8 cellular contexts compared by ENCODE assay signal in genomic region chr1:24586970-24587820, GRCh38. TPM values are rescaled to one million over a fixed set of nuclear protein-coding genes. Genes with fewer than 3 reads are reported as not detected.
DNase-seq lines count a peak whose midpoint lies in the region; ATAC-seq, FAIRE-seq and TF ChIP-seq lines count a peak whose summit lies in the region.

No MANE protein-coding gene starts in this region.

- no peaks in the 10 kb centered on the region for H3K79me1 ChIP-seq in H1 (ENCODE audit: low read depth, low read length)

- CTCF ChIA-PET in CD4-positive, alpha-beta memory T cell (lab: Charles Lee; ENCODE audit: partially characterized antibody): interaction anchor here (0.5 to 6.0 kb wide), 72 partner anchors 9 to 755 kb away, joined by 3 to 129 read pairs (median 5); partner anchors contain the start of genes NIPAL3, RCAN3, SRRM1 and STPG1
- CTCF ChIA-PET in H1 (lab: Charles Lee; ENCODE audit: partially characterized antibody): interaction anchor here (0.7 to 7.5 kb wide), 61 partner anchors 7 to 496 kb away, joined by 3 to 53 read pairs (median 4); partner anchors contain the start of genes NIPAL3 and STPG1

- peak overlapping the region in 6 of 7 donors; percentile 53 to 89 (median 80) for H3K27ac Mint-ChIP-seq in CD4-positive, alpha-beta memory T cell
- H3K27ac Mint-ChIP-seq in HFFc6: no peak overlapping the region

- H2BK15ac ChIP-seq in H1 (ENCODE audit: low read length): no peak overlapping the region

- TF ChIP-seq EP300 in H1 (IDR thresholded peaks at IDR 0.05; ENCODE audit: borderline replicate concordance in 1 of 2, low read depth in 2 of 2, low read length in 2 of 2): no peak

- H4K91ac ChIP-seq in H1 (replicated peaks; ENCODE audit: insufficient read length, low read length): no peak overlapping the region

- H3K4ac ChIP-seq in H1 (replicated peaks; ENCODE audit: insufficient read length, low read depth, low read length): no peak overlapping the region

- peaks cover 5% of the 10 kb centered on the region for H3K4me1 ChIP-seq in CD4-positive, alpha-beta memory T cell (ENCODE audit: insufficient read depth, low read length)
- no peaks in the 10 kb centered on the region for H3K4me1 ChIP-seq in H1 (replicated peaks in 1 of 4; ENCODE audit: control insufficient read depth in 3 of 4, insufficient read depth in 4 of 4, low read length in 3 of 4)

- H2BK20ac ChIP-seq in H1 (ENCODE audit: low read length): no peak overlapping the region

- no peak overlapping the region for H4K5ac ChIP-seq in H1 (ENCODE audit: insufficient read length, low read depth, low read length)

- H3K4me3 ChIP-seq in CD4-positive, alpha-beta memory T cell (ENCODE audit: low read length in 2 of 2): no peak overlapping the region
- no peak overlapping the region for H3K4me3 ChIP-seq in H1 (ENCODE audit: extremely low read depth in 1 of 4, insufficient read depth in 2 of 4, low read depth in 3 of 4, low read length in 4 of 4)

- TF ChIP-seq POLR2A in H1 (IDR thresholded peaks at IDR 0.05; ENCODE audit: control extremely low read depth in 1 of 2, low read depth in 2 of 2, low read length in 2 of 2): no peak

- POLR2A ChIA-PET in CD4-positive, alpha-beta memory T cell (lab: Charles Lee; ENCODE audit: partially characterized antibody): interaction anchor here (0.9 to 2.3 kb wide), 14 partner anchors 46 to 388 kb away, joined by 3 to 34 read pairs (median 4); partner anchors contain the start of genes NIPAL3 and RCAN3
- POLR2A ChIA-PET in H1 (lab: Charles Lee; ENCODE audit: partially characterized antibody): no interaction called here

- no peaks in the 10 kb centered on the region for H3K79me2 ChIP-seq in H1 (ENCODE audit: control insufficient read depth in 1 of 2, insufficient read depth in 2 of 2, low read length in 2 of 2)

- peak; percentile 69 to 78 (median 74) for DNase-seq in CD4-positive, alpha-beta memory T cell
- DNase-seq in HFFc6 (peak; percentile 53), NCI-H510A treated with DMSO at 0.1 percent for 48 hours (lab: John Stamatoyannopoulos, UW) (peak; percentile 47), H1 (ENCODE audit: low read depth in 1 of 2, low spot score in 2 of 2) (no peak), midbrain (lab: John Stamatoyannopoulos, UW) (peak; percentile 54), stromal cell of bone marrow (ENCODE audit: low read depth) (peak; percentile 21)
- DNase-seq in activated CD4-positive, alpha-beta T cell treated with anti-CD3 and anti-CD28 coated beads for 48 hours: peak; percentile 54

- no peaks in the 10 kb centered on the region for H3K9me3 Mint-ChIP-seq in CD4-positive, alpha-beta memory T cell
- peaks cover 3% of the 10 kb centered on the region for H3K9me3 Mint-ChIP-seq in HFFc6

- peak overlapping the region; percentile 94; the same call in 1 of the 2 replicates for H2AFZ ChIP-seq in H1 (ENCODE audit: low read length)

- no peak overlapping the region for H3K4me2 ChIP-seq in H1 (ENCODE audit: insufficient read depth in 1 of 2, low read depth in 2 of 2, low read length in 2 of 2)

- no peaks in the 10 kb centered on the region for H3K36me3 ChIP-seq in CD4-positive, alpha-beta memory T cell (ENCODE audit: insufficient read depth, low read length)
- H3K36me3 ChIP-seq in H1 (ENCODE audit: control insufficient read depth in 2 of 4, insufficient read depth in 4 of 4, low read length in 3 of 4): no peaks in the 10 kb centered on the region

- peak overlapping the region in 1 of 8 donors; percentile 46 for H3K4me3 Mint-ChIP-seq in CD4-positive, alpha-beta memory T cell
- no peak overlapping the region for H3K4me3 Mint-ChIP-seq in HFFc6

- intact Hi-C loops in CD4-positive, alpha-beta memory T cell (cut with micrococcal nuclease): loop anchor here (1.0 to 5.0 kb wide), 8 partner anchors 45 to 388 kb away; partner anchors contain the start of genes NIPAL3 and RCAN3

- no peak overlapping the region for H3K9ac ChIP-seq in H1 (replicated peaks in 1 of 4; ENCODE audit: extremely low read depth in 1 of 4, low read depth in 3 of 4, low read length in 3 of 4)

- 43% methylated on average over 9 of the region's 9 CpGs; no CpG with 5 or more reads in 1 of the 2 experiments for WGBS in H1 (ENCODE audit: extremely low coverage in 1 of 2, insufficient coverage in 1 of 2, insufficient read length in 1 of 2, insufficient replicate concordance in 2 of 2, low coverage in 1 of 2, low lambda C conversion rate in 2 of 2, missing lambda C conversion rate in 1 of 2), 2 experiments

- peak; percentile 97 for FAIRE-seq in H1 (lab: Jason Lieb, UNC)

- no peak overlapping the region for H2BK120ac ChIP-seq in H1 (replicated peaks; ENCODE audit: low read depth, low read length)

- H3K14ac ChIP-seq in H1 (ENCODE audit: insufficient read length): no peak overlapping the region

- peaks cover 0 to 9% (median 6%) of the 10 kb centered on the region in 4 donors for H3K4me1 Mint-ChIP-seq in CD4-positive, alpha-beta memory T cell
- H3K4me1 Mint-ChIP-seq in HFFc6 (ENCODE audit: low read depth): no peaks in the 10 kb centered on the region; the same call in 1 of the 2 replicates

- TF ChIP-seq RAD21 in H1 (IDR thresholded peaks at IDR 0.05 in 1 of 2, conservative IDR thresholded peaks at IDR 0.05 in 1 of 2; ENCODE audit: low read depth in 2 of 2, low read length in 2 of 2): peak; percentile 72 to 76

- H3K27me3 Mint-ChIP-seq in CD4-positive, alpha-beta memory T cell: peaks cover 0 to 1% of the 10 kb centered on the region in 2 donors
- peaks cover 50% of the 10 kb centered on the region for H3K27me3 Mint-ChIP-seq in HFFc6 (ENCODE audit: insufficient read depth)

- H3K23ac ChIP-seq in H1 (ENCODE audit: insufficient read length): no peak overlapping the region

- peak; percentile 87 for TF ChIP-seq CTCF in HFFc6 (IDR thresholded peaks at IDR 0.05)
- TF ChIP-seq CTCF in H1 (IDR thresholded peaks at IDR 0.05; ENCODE audit: control extremely low read depth in 1 of 3, insufficient read depth in 1 of 3, low read depth in 1 of 3, low read length in 3 of 3): peak; percentile 10 to 91 (median 74)

- H3K18ac ChIP-seq in H1 (ENCODE audit: extremely low read depth, low read length): no peak overlapping the region

- H4K20me1 ChIP-seq in H1 (replicated peaks in 1 of 2; ENCODE audit: control insufficient read depth in 1 of 2, insufficient read depth in 2 of 2, low read length in 2 of 2): no peaks in the 10 kb centered on the region

- H4K8ac ChIP-seq in H1 (ENCODE audit: extremely low read depth, insufficient read depth, low read length): no peak overlapping the region

- H3K23me2 ChIP-seq in H1 (ENCODE audit: low read depth, low read length): no peaks in the 10 kb centered on the region

- H3K27ac ChIP-seq in CD4-positive, alpha-beta memory T cell (ENCODE audit: low read depth, low read length): no peak overlapping the region
- no peak overlapping the region for H3K27ac ChIP-seq in H1 (ENCODE audit: low read depth, low read length)

- ATAC-seq in HG03439 (IDR thresholded peaks at IDR 0.05; ENCODE audit: unreplicated experiment): no peak

- no peaks in the 10 kb centered on the region for H3K36me3 Mint-ChIP-seq in CD4-positive, alpha-beta memory T cell
- peaks cover 3% of the 10 kb centered on the region; the same call in 1 of the 2 replicates for H3K36me3 Mint-ChIP-seq in HFFc6 (ENCODE audit: low read depth)

- H2AK5ac ChIP-seq in H1 (ENCODE audit: low read depth, low read length): no peak overlapping the region

- H3K9me3 ChIP-seq in CD4-positive, alpha-beta memory T cell (ENCODE audit: control insufficient read depth in 1 of 2, low read length in 2 of 2): no peaks in the 10 kb centered on the region
- no peaks in the 10 kb centered on the region for H3K9me3 ChIP-seq in H1 (ENCODE audit: insufficient read depth in 2 of 2, low read depth in 1 of 2, low read length in 1 of 2)

- no peaks in the 10 kb centered on the region for H3K27me3 ChIP-seq in CD4-positive, alpha-beta memory T cell (ENCODE audit: insufficient read depth, low read length)
- no peaks in the 10 kb centered on the region; a peak in 1 of 7 replicates for H3K27me3 ChIP-seq in H1 (replicated peaks in 1 of 4; ENCODE audit: control insufficient read depth in 3 of 4, extremely low read depth in 1 of 4, insufficient read depth in 3 of 4, low read length in 3 of 4)

- no peak overlapping the region for H2BK12ac ChIP-seq in H1 (ENCODE audit: low read depth, low read length)

- no peak overlapping the region for H2BK5ac ChIP-seq in H1 (ENCODE audit: low read depth, low read length)

- H3K56ac ChIP-seq in H1 (replicated peaks; ENCODE audit: insufficient read length, low read depth, low read length): no peak overlapping the region

TF ChIP-seq in H1, 55 proteins besides CTCF, POLR2A, EP300 and RAD21 (continues in another document):
- TF ChIP-seq FOSL1 (IDR thresholded peaks at IDR 0.05; ENCODE audit: insufficient read depth, low read depth, low read length): no peak
- no peak for TF ChIP-seq KDM4A (IDR thresholded peaks at IDR 0.05; ENCODE audit: low read depth, low read length, severe bottlenecking)
- TF ChIP-seq SP4 (IDR thresholded peaks at IDR 0.05; ENCODE audit: low read length): no peak

RNA-seq across cellular contexts. Expression of gene NCMAP, which starts 31.3 kb away (rescaled TPM):
- not detected for total RNA-seq in CD4-positive, alpha-beta memory T cell
- under 1 TPM; 0.10 to 0.12 TPM for polyA plus RNA-seq in CD4-positive, alpha-beta memory T cell
- not detected for total RNA-seq in HFFc6 (2021; fragmentation: NEBNext Ultra II Directional; extraction: Animal tissue kit (Norgen Biotek cat#: 25700))
- total RNA-seq in H1 (2021; fragmentation: NEBNext Ultra II Directional; extraction: Animal tissue kit (Norgen Biotek cat#: 25700)): 0.21 and 0.39 TPM in 2 replicates
- polyA plus RNA-seq in H1 (2011; rRNA removed): 0.14 and 0.21 TPM in 2 replicates
- polyA plus RNA-seq in H1 (2011; cell fraction: cytosol; rRNA removed): 0.26 TPM
- 0.19 TPM for polyA plus RNA-seq in H1 (2011; cell fraction: nucleus; rRNA removed)
- 0.09 to 0.19 TPM (median 0.12 TPM) in 4 replicates for polyA plus RNA-seq in H1 (2012, experiment 1 of 2)
- 0.10 TPM for polyA plus RNA-seq in H1 (2012, experiment 2 of 2)
- polyA plus RNA-seq in H1 (2013, experiment 1 of 2): 0.18 TPM
- 0.18 TPM for polyA plus RNA-seq in H1 (2013, experiment 2 of 2)
- polyA minus RNA-seq in H1 (2011; rRNA and poly(A)+ RNA removed): 0.46 and 0.66 TPM in 2 replicates
- not detected for polyA minus RNA-seq in H1 (2011; cell fraction: cytosol; rRNA and poly(A)+ RNA removed)
- polyA minus RNA-seq in H1 (2011; cell fraction: nucleus; rRNA and poly(A)+ RNA removed): not detected

RNA-seq across cellular contexts. Expression of gene SRRM1, which starts 55.9 kb away (rescaled TPM):
- 100 to 1,000 TPM; 209 to 230 TPM for total RNA-seq in CD4-positive, alpha-beta memory T cell
- polyA plus RNA-seq in CD4-positive, alpha-beta memory T cell: 100 to 1,000 TPM in 1 of 2 donors, 10 to 100 TPM in 1; 73.8 to 229 TPM
- total RNA-seq in HFFc6 (2021; fragmentation: NEBNext Ultra II Directional; extraction: Animal tissue kit (Norgen Biotek cat#: 25700)): 100 to 1,000 TPM; 118 to 149 (median 134) TPM
- 230 and 255 TPM in 2 replicates for total RNA-seq in H1 (2021; fragmentation: NEBNext Ultra II Directional; extraction: Animal tissue kit (Norgen Biotek cat#: 25700))
- 72.7 and 77.1 TPM in 2 replicates for polyA plus RNA-seq in H1 (2011; rRNA removed)
- 76.6 TPM for polyA plus RNA-seq in H1 (2011; cell fraction: cytosol; rRNA removed)
- 138 TPM for polyA plus RNA-seq in H1 (2011; cell fraction: nucleus; rRNA removed)
- 127 to 202 TPM (median 129 TPM) in 4 replicates for polyA plus RNA-seq in H1 (2012, experiment 1 of 2)
- polyA plus RNA-seq in H1 (2012, experiment 2 of 2): 64.9 TPM
- polyA plus RNA-seq in H1 (2013, experiment 1 of 2): 434 TPM
- 464 TPM for polyA plus RNA-seq in H1 (2013, experiment 2 of 2)
- polyA minus RNA-seq in H1 (2011; rRNA and poly(A)+ RNA removed): 86.9 and 117 TPM in 2 replicates
- polyA minus RNA-seq in H1 (2011; cell fraction: cytosol; rRNA and poly(A)+ RNA removed): 75.5 TPM
- 191 TPM for polyA minus RNA-seq in H1 (2011; cell fraction: nucleus; rRNA and poly(A)+ RNA removed)

Comparison
In these comparisons a context has a peak if more than half of its experiments do, and no peak if none do; other contexts are left out.
1. DNase-seq: peak in CD4-positive, alpha-beta memory T cell (5 of 5), HFFc6 (single experiment), NCI-H510A treated with DMSO at 0.1 percent for 48 hours (single experiment), activated CD4-positive, alpha-beta T cell treated with anti-CD3 and anti-CD28 coated beads for 48 hours (single experiment), midbrain (single experiment) and stromal cell of bone marrow (single experiment); none in H1 (0 of 2).